1 cellular context compared by ENCODE assay signal in genomic region chr10:94403823-94404228, GRCh38.
TF ChIP-seq lines count a peak whose summit lies in the region.

No MANE protein-coding gene starts in this region.

TF ChIP-seq in GM12878, 131 proteins besides CTCF, POLR2A, EP300 and RAD21 (continued from another document):
- TF ChIP-seq PKNOX1 (IDR thresholded peaks at IDR 0.05) (peak; percentile 79), PML (IDR thresholded peaks at IDR 0.05; ENCODE audit: low read length) (0 out of 2 replicates have a peak, but pooled peaks have one; percentile 33), NR2F1 (conservative IDR thresholded peaks at IDR 0.05) (no peak), YY1 (IDR thresholded peaks at IDR 0.05; ENCODE audit: low read depth, low read length) (peak; percentile 35; the same call in 1 of the 2 replicates), MTA2 (IDR thresholded peaks at IDR 0.05; ENCODE audit: low read depth) (peak; percentile 7; the same call in 1 of the 2 replicates), ATF7 (IDR thresholded peaks at IDR 0.05; ENCODE audit: low read depth) (0 out of 2 replicates have a peak, but pooled peaks have one; percentile 22), SMAD5 (IDR thresholded peaks at IDR 0.05; ENCODE audit: low read depth) (peak; percentile 41; the same call in 1 of the 2 replicates), SKIL (IDR thresholded peaks at IDR 0.05; ENCODE audit: low read depth, poor library complexity, severe bottlenecking) (peak; percentile 26), NBN (IDR thresholded peaks at IDR 0.05) (no peak), PBX3 (IDR thresholded peaks at IDR 0.05; ENCODE audit: insufficient replicate concordance, low read depth, low read length) (peak; percentile 51), RELA (IDR thresholded peaks at IDR 0.05; ENCODE audit: borderline replicate concordance, partially characterized antibody) (no peak), IRF5 (IDR thresholded peaks at IDR 0.05; ENCODE audit: borderline replicate concordance) (no peak), CBFB (IDR thresholded peaks at IDR 0.05; ENCODE audit: low read depth) (0 out of 2 replicates have a peak, but pooled peaks have one; percentile 15), RUNX3 (IDR thresholded peaks at IDR 0.05; ENCODE audit: low read length) (0 out of 2 replicates have a peak, but pooled peaks have one; percentile 5), IRF3 (IDR thresholded peaks at IDR 0.05) (no peak)
